Comparison of ENCODE assay signal across 9 cellular contexts in genomic region chr6:117483645-117484016, GRCh38. TPM values are rescaled to one million over a fixed set of nuclear protein-coding genes. Genes with fewer than 3 reads are reported as not detected.
A peak's percentile ranks its signal among the peaks of the same experiment; 100 is the strongest.
DNase-seq lines count a peak whose midpoint lies in the region; ATAC-seq and TF ChIP-seq lines count a peak whose summit lies in the region.
"Had no signal": no experiment of that assay in that cellular context is flagged by ENCODE, and none has a peak within 500 bp of the region (broad histone marks: within the 10 kb centered on the region; RNA-seq: fewer than 3 reads in every experiment).

No MANE protein-coding gene starts in this region.

- H3K36me3 ChIP-seq in H7 (replicated peaks; ENCODE audit: control insufficient read depth, insufficient read depth, low read length) (no peaks in the 10 kb centered on the region), liver (ENCODE audit: control insufficient read depth in 4 of 4, insufficient read depth in 3 of 4, low read depth in 1 of 4, low read length in 3 of 4) (peaks cover 0 to 3% (median 0%) of the 10 kb centered on the region in 4 donors)

- H3K27ac Mint-ChIP-seq in MCF 10A (ENCODE audit: low read depth, unreplicated experiment) (peak overlapping the region; percentile 82), type B pancreatic cell (peak overlapping the region; percentile 92)

- BruUV-seq in MCF 10A (replicated peaks; lab: Mats Ljungman, UMichigan) = no TSS peak

- ATAC-seq in HG02840 (IDR thresholded peaks at IDR 0.05; ENCODE audit: low FRiP score, unreplicated experiment) = no peak

- POLR2A ChIA-PET in MCF 10A (lab: Yijun Ruan, JAX) = interaction anchor here (0.7 to 8.3 kb wide), 27 partner anchors 11 to 200 kb away, joined by 3 to 165 read pairs (median 4); partner anchors contain the start of genes GOPC and ROS1

- CTCF ChIA-PET in MCF 10A (lab: Yijun Ruan, JAX) = interaction anchor here (0.6 to 4.6 kb wide), 14 partner anchors 13 to 294 kb away, joined by 3 to 23 read pairs (median 4); partner anchors contain the start of gene ROS1

- intact Hi-C loops in MCF 10A (cut with micrococcal nuclease) = loop anchor here (1.0 to 5.0 kb wide), 3 partner anchors 33 to 79 kb away; no protein-coding TSS in a partner anchor

- no peaks in the 10 kb centered on the region for H3K27me3 Mint-ChIP-seq in MCF 10A (ENCODE audit: insufficient read depth, unreplicated experiment)
- peaks cover 25% of the 10 kb centered on the region for H3K27me3 Mint-ChIP-seq in type B pancreatic cell

- no peak for TF ChIP-seq RAD21 in liver (IDR thresholded peaks at IDR 0.05)

- peaks cover 17% of the 10 kb centered on the region for H3K4me1 Mint-ChIP-seq in MCF 10A (ENCODE audit: insufficient read depth, unreplicated experiment)
- peaks cover 14% of the 10 kb centered on the region for H3K4me1 Mint-ChIP-seq in type B pancreatic cell (ENCODE audit: unreplicated experiment)

- peaks cover 17% of the 10 kb centered on the region for H3K27me3 ChIP-seq in H7 (ENCODE audit: control insufficient read depth, insufficient read depth, low read length)
- no peaks in the 10 kb centered on the region for H3K27me3 ChIP-seq in liver (ENCODE audit: control insufficient read depth in 4 of 4, insufficient read depth in 4 of 4, low read length in 3 of 4)

- H3K9ac ChIP-seq in liver (ENCODE audit: low read depth in 1 of 2, low read length in 2 of 2) = peak overlapping the region; percentile 82 to 92

- WGBS in liver = 1% methylated on average over 7 of the region's 7 CpGs

- peak overlapping the region; percentile 92 to 93 for H3K27ac ChIP-seq in liver (ENCODE audit: low read depth in 1 of 2, low read length in 2 of 2)

- H3K4me3 ChIP-seq in H7 (ENCODE audit: insufficient read depth, low read depth, low read length) = peak overlapping the region; percentile 78
- H3K4me3 ChIP-seq in liver (ENCODE audit: low read depth in 1 of 3, low read length in 3 of 3) = peak overlapping the region; percentile 73 to 91 (median 80)

- H3K9me3 ChIP-seq in liver (ENCODE audit: control insufficient read depth in 4 of 4, low read length in 3 of 4) = no peaks in the 10 kb centered on the region

- H3K4me3 Mint-ChIP-seq in MCF 10A (ENCODE audit: unreplicated experiment) = peak overlapping the region; percentile 92
- peak overlapping the region; percentile 96 for H3K4me3 Mint-ChIP-seq in type B pancreatic cell

- H3K9me3 Mint-ChIP-seq in MCF 10A (ENCODE audit: unreplicated experiment) = no peaks in the 10 kb centered on the region
- peaks cover 5% of the 10 kb centered on the region for H3K9me3 Mint-ChIP-seq in type B pancreatic cell

- peaks cover 0 to 13% (median 11%) of the 10 kb centered on the region in 4 donors for H3K4me1 ChIP-seq in liver (ENCODE audit: control insufficient read depth in 4 of 4, insufficient read depth in 4 of 4, low read length in 3 of 4)

- DNase-seq in DMS 273 treated with DMSO at 0.1 percent for 48 hours (lab: John Stamatoyannopoulos, UW) = peak; percentile 55
- DNase-seq in H7 = peak; percentile 36
- DNase-seq in NCI-H748 treated with DMSO at 0.1 percent for 48 hours (lab: John Stamatoyannopoulos, UW) = peak; percentile 33
- peak; percentile 53 for DNase-seq in MCF 10A (ENCODE audit: unreplicated experiment)
- DNase-seq in type B pancreatic cell (ENCODE audit: extremely low spot score, unreplicated experiment) = no peak
- no peak for DNase-seq in HK-2 (ENCODE audit: unreplicated experiment)

- TF ChIP-seq CTCF in MCF 10A (IDR thresholded peaks at IDR 0.05; ENCODE audit: unreplicated experiment) (no peak), liver (IDR thresholded peaks at IDR 0.05; ENCODE audit: low read depth, low read length, missing input control) (no peak), type B pancreatic cell (conservative IDR thresholded peaks at IDR 0.05) (no peak)

- H3K36me3 Mint-ChIP-seq in MCF 10A (ENCODE audit: insufficient read depth, unreplicated experiment) = peaks cover 6% of the 10 kb centered on the region
- H3K36me3 Mint-ChIP-seq in type B pancreatic cell = no peaks in the 10 kb centered on the region

TF ChIP-seq in liver, 16 proteins besides CTCF, POLR2A, EP300 and RAD21:
- TF ChIP-seq, protein P1, sequence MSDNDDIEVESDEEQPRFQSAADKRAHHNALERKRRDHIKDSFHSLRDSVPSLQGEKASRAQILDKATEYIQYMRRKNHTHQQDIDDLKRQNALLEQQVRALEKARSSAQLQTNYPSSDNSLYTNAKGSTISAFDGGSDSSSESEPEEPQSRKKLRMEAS (IDR thresholded peaks at IDR 0.05) = no peak
- peak; percentile 94 for TF ChIP-seq YY1 (IDR thresholded peaks at IDR 0.05)

RNA-seq across cellular contexts. Expression of gene DCBLD1, which starts 1.2 kb away (rescaled TPM):
- 12.0 and 12.1 TPM in 2 replicates for total RNA-seq in H7 (2014; rRNA removed; shearing (Covaris generic))
- 25.4 and 26.8 TPM in 2 replicates for total RNA-seq in MCF 10A (2022)
- total RNA-seq in liver = 10 to 100 TPM in 1 of 2 donors, 1 to 10 TPM in 1; 2.7 to 10.4 TPM
- polyA plus RNA-seq in liver = 1 to 10 TPM; 4.3 to 4.6 TPM
- total RNA-seq in type B pancreatic cell (ENCODE audit: low replicate concordance) = 9.0 and 15.0 TPM in 2 replicates

RNA-seq across cellular contexts. Expression of gene ROS1, which starts 57.9 kb away (rescaled TPM):
- not detected in 2 replicates for total RNA-seq in H7 (2014; rRNA removed; shearing (Covaris generic))
- total RNA-seq in MCF 10A (2022) = 63.0 and 69.6 TPM in 2 replicates
- total RNA-seq in liver = not detected
- polyA plus RNA-seq in liver = under 1 TPM in 1 of 2 donors, not detected in 1; under 0.01 TPM
- 0.19 and 0.33 TPM in 2 replicates for total RNA-seq in type B pancreatic cell (ENCODE audit: low replicate concordance)
- total RNA-seq: T-helper 1 cell treated with Interleukin-12 subunit alpha and Interleukin-12 subunit beta and Interleukin-4 antibody, amounts not matched to agents 30 ng/mL and 1 ng/mL, for 36 hours had no signal

Comparison
In these comparisons a context has a peak if more than half of its experiments do, and no peak if none do; other contexts are left out.
1. DNase-seq: peak in DMS 273 treated with DMSO at 0.1 percent for 48 hours (single experiment), H7 (single experiment), NCI-H748 treated with DMSO at 0.1 percent for 48 hours (single experiment) and MCF 10A (single experiment); none in type B pancreatic cell (single experiment) and HK-2 (single experiment).
2. RNA of gene ROS1, which starts 57.9 kb away (total RNA-seq): 63.0 to 69.6 TPM in MCF 10A; 0.19 to 0.33 TPM in type B pancreatic cell, not detected in H7 and not detected in liver; every median in the first group is over 10 times any median in the second.